ENCODE assay signal across 1 cellular context in genomic region chr11:75204012-75204674, GRCh38.
TF ChIP-seq lines count a peak whose summit lies in the region.

No MANE protein-coding gene starts in this region.

TF ChIP-seq in HepG2, 621 proteins besides CTCF, POLR2A, EP300 and RAD21 (continued from another document and continues in another):
- no peak for TF ChIP-seq FUBP1 (CRISPR knock-in tag; IDR thresholded peaks at IDR 0.05; ENCODE audit: borderline replicate concordance)
- no peak; the same call in 1 of the 2 replicates for TF ChIP-seq ZBTB20 (CRISPR knock-in tag; IDR thresholded peaks at IDR 0.05; ENCODE audit: borderline replicate concordance, low read depth)
- TF ChIP-seq KDM5A (IDR thresholded peaks at IDR 0.05; ENCODE audit: borderline replicate concordance, low read length), result no peak
- TF ChIP-seq ZNF329 (CRISPR knock-in tag; IDR thresholded peaks at IDR 0.05; ENCODE audit: low read depth), result no peak
- TF ChIP-seq, protein P1, sequence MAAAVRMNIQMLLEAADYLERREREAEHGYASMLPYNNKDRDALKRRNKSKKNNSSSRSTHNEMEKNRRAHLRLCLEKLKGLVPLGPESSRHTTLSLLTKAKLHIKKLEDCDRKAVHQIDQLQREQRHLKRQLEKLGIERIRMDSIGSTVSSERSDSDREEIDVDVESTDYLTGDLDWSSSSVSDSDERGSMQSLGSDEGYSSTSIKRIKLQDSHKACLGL (CRISPR knock-in tag; IDR thresholded peaks at IDR 0.05), result no peak; the same call in 1 of the 2 replicates
- no peak for TF ChIP-seq TEAD2 (CRISPR knock-in tag; IDR thresholded peaks at IDR 0.05)
- no peak; the same call in 1 of the 2 replicates for TF ChIP-seq ZNF605 (CRISPR knock-in tag; IDR thresholded peaks at IDR 0.05)
- peak; percentile 83; the same call in 1 of the 2 replicates for TF ChIP-seq ESRRA (CRISPR knock-in tag; IDR thresholded peaks at IDR 0.05; ENCODE audit: low read depth)
- peak; percentile 55; the same call in 1 of the 2 replicates for TF ChIP-seq IRF2 (CRISPR knock-in tag; IDR thresholded peaks at IDR 0.05)
- peak; percentile 34; the same call in 1 of the 2 replicates for TF ChIP-seq KDM2A (CRISPR knock-in tag; IDR thresholded peaks at IDR 0.05; ENCODE audit: borderline replicate concordance, low read depth)
- no peak for TF ChIP-seq ZFP36L1 (CRISPR knock-in tag; IDR thresholded peaks at IDR 0.05)
- no peak for TF ChIP-seq HES4 (CRISPR knock-in tag; IDR thresholded peaks at IDR 0.05; ENCODE audit: borderline replicate concordance)
- TF ChIP-seq HNRNPUL1 (IDR thresholded peaks at IDR 0.05; ENCODE audit: low read depth, low read length), result no peak
- TF ChIP-seq HOXA7 (CRISPR knock-in tag; IDR thresholded peaks at IDR 0.05), result no peak
- TF ChIP-seq LCORL (IDR thresholded peaks at IDR 0.05), result no peak
- peak; percentile 91 for TF ChIP-seq LCORL (CRISPR knock-in tag; IDR thresholded peaks at IDR 0.05)
- no peak for TF ChIP-seq GABPB1 (CRISPR knock-in tag; IDR thresholded peaks at IDR 0.05)
- TF ChIP-seq ZEB1 (IDR thresholded peaks at IDR 0.05; ENCODE audit: insufficient replicate concordance, low read depth), result peak; percentile 42
- peak; percentile 89 for TF ChIP-seq CREM (IDR thresholded peaks at IDR 0.05)
- TF ChIP-seq CREM (CRISPR knock-in tag; IDR thresholded peaks at IDR 0.05), result no peak
- TF ChIP-seq TOE1 (CRISPR knock-in tag; IDR thresholded peaks at IDR 0.05), result no peak
- TF ChIP-seq PAX8 (CRISPR knock-in tag; IDR thresholded peaks at IDR 0.05; ENCODE audit: borderline replicate concordance), result 0 out of 2 replicates have a peak, but pooled peaks have one; percentile 24
- 0 out of 2 replicates have a peak, but pooled peaks have one; percentile 24 for TF ChIP-seq ZNF367 (CRISPR knock-in tag; IDR thresholded peaks at IDR 0.05; ENCODE audit: borderline replicate concordance)
- TF ChIP-seq, protein P2, sequence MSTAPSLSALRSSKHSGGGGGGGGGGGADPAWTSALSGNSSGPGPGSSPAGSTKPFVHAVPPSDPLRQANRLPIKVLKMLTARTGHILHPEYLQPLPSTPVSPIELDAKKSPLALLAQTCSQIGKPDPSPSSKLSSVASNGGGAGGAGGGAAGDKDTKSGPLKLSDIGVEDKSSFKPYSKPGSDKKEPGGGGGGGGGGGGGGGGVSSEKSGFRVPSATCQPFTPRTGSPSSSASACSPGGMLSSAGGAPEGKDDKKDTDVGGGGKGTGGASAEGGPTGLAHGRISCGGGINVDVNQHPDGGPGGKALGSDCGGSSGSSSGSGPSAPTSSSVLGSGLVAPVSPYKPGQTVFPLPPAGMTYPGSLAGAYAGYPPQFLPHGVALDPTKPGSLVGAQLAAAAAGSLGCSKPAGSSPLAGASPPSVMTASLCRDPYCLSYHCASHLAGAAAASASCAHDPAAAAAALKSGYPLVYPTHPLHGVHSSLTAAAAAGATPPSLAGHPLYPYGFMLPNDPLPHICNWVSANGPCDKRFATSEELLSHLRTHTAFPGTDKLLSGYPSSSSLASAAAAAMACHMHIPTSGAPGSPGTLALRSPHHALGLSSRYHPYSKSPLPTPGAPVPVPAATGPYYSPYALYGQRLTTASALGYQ (CRISPR knock-in tag; IDR thresholded peaks at IDR 0.05), result no peak
- no peak for TF ChIP-seq FOXP1 (IDR thresholded peaks at IDR 0.05)
- TF ChIP-seq FOXP1 (CRISPR knock-in tag; IDR thresholded peaks at IDR 0.05), result peak; percentile 41; the same call in 1 of the 2 replicates
- no peak for TF ChIP-seq DMTF1 (CRISPR knock-in tag; IDR thresholded peaks at IDR 0.05)
- TF ChIP-seq FOXA3 (CRISPR knock-in tag; IDR thresholded peaks at IDR 0.05), result peak; percentile 30
- TF ChIP-seq SPEN (CRISPR knock-in tag; IDR thresholded peaks at IDR 0.05; ENCODE audit: low read depth), result no peak
- TF ChIP-seq TRAFD1 (CRISPR knock-in tag; IDR thresholded peaks at IDR 0.05; ENCODE audit: borderline replicate concordance), result no peak
- no peak for TF ChIP-seq ZNF547 (CRISPR knock-in tag; IDR thresholded peaks at IDR 0.05)
- TF ChIP-seq ZFY (CRISPR knock-in tag; IDR thresholded peaks at IDR 0.05), result peak; percentile 88
- no peak for TF ChIP-seq ZNF326 (CRISPR knock-in tag; IDR thresholded peaks at IDR 0.05; ENCODE audit: borderline replicate concordance)
- TF ChIP-seq ELF3 (CRISPR knock-in tag; IDR thresholded peaks at IDR 0.05), result no peak
- TF ChIP-seq RXRA (CRISPR knock-in tag; IDR thresholded peaks at IDR 0.05), result peak; percentile 96
- TF ChIP-seq ETV5 (CRISPR knock-in tag; IDR thresholded peaks at IDR 0.05; ENCODE audit: borderline replicate concordance), result no peak; the same call in 1 of the 2 replicates
- TF ChIP-seq CSRNP1 (CRISPR knock-in tag; IDR thresholded peaks at IDR 0.05), result no peak
- TF ChIP-seq NR2F1 (CRISPR knock-in tag; IDR thresholded peaks at IDR 0.05), result peak; percentile 51 to 73
- TF ChIP-seq ZNF143 (CRISPR knock-in tag; IDR thresholded peaks at IDR 0.05), result no peak
- no peak for TF ChIP-seq ZBTB1 (CRISPR knock-in tag; IDR thresholded peaks at IDR 0.05; ENCODE audit: borderline replicate concordance)
- TF ChIP-seq, protein P3, sequence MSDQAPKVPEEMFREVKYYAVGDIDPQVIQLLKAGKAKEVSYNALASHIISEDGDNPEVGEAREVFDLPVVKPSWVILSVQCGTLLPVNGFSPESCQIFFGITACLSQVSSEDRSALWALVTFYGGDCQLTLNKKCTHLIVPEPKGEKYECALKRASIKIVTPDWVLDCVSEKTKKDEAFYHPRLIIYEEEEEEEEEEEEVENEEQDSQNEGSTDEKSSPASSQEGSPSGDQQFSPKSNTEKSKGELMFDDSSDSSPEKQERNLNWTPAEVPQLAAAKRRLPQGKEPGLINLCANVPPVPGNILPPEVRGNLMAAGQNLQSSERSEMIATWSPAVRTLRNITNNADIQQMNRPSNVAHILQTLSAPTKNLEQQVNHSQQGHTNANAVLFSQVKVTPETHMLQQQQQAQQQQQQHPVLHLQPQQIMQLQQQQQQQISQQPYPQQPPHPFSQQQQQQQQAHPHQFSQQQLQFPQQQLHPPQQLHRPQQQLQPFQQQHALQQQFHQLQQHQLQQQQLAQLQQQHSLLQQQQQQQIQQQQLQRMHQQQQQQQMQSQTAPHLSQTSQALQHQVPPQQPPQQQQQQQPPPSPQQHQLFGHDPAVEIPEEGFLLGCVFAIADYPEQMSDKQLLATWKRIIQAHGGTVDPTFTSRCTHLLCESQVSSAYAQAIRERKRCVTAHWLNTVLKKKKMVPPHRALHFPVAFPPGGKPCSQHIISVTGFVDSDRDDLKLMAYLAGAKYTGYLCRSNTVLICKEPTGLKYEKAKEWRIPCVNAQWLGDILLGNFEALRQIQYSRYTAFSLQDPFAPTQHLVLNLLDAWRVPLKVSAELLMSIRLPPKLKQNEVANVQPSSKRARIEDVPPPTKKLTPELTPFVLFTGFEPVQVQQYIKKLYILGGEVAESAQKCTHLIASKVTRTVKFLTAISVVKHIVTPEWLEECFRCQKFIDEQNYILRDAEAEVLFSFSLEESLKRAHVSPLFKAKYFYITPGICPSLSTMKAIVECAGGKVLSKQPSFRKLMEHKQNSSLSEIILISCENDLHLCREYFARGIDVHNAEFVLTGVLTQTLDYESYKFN (CRISPR knock-in tag; conservative IDR thresholded peaks at IDR 0.05), result peak; percentile 91
- TF ChIP-seq SRY (CRISPR knock-in tag; IDR thresholded peaks at IDR 0.05), result no peak
- TF ChIP-seq GATAD1 (CRISPR knock-in tag; IDR thresholded peaks at IDR 0.05), result no peak
- TF ChIP-seq JUND (CRISPR knock-in tag; IDR thresholded peaks at IDR 0.05), result peak; percentile 24; the same call in 1 of the 2 replicates
- TF ChIP-seq ZNF124 (CRISPR knock-in tag; IDR thresholded peaks at IDR 0.05), result peak; percentile 52; the same call in 1 of the 2 replicates
- TF ChIP-seq ZC3H4 (CRISPR knock-in tag; IDR thresholded peaks at IDR 0.05; ENCODE audit: borderline replicate concordance), result no peak
- TF ChIP-seq, protein P4, sequence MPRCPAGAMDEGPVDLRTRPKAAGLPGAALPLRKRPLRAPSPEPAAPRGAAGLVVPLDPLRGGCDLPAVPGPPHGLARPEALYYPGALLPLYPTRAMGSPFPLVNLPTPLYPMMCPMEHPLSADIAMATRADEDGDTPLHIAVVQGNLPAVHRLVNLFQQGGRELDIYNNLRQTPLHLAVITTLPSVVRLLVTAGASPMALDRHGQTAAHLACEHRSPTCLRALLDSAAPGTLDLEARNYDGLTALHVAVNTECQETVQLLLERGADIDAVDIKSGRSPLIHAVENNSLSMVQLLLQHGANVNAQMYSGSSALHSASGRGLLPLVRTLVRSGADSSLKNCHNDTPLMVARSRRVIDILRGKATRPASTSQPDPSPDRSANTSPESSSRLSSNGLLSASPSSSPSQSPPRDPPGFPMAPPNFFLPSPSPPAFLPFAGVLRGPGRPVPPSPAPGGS (CRISPR knock-in tag; IDR thresholded peaks at IDR 0.05), result no peak
